Comparison of ENCODE assay signal across 2 cellular contexts in genomic region chr1:224651188-224651587, GRCh38.
TF ChIP-seq lines count a peak whose summit lies in the region.

No MANE protein-coding gene starts in this region.

TF ChIP-seq in HepG2, 621 proteins besides CTCF, POLR2A, EP300 and RAD21:
- TF ChIP-seq CREB1 (IDR thresholded peaks at IDR 0.05) (peak; percentile 30; the same call in 1 of the 2 replicates), CREB1 (CRISPR knock-in tag; IDR thresholded peaks at IDR 0.05) (no peak), ZNF597 (CRISPR knock-in tag; IDR thresholded peaks at IDR 0.05) (no peak)

TF ChIP-seq in K562, 482 proteins besides CTCF, POLR2A, EP300 and RAD21:
- peak; percentile 53 for TF ChIP-seq HNRNPLL (IDR thresholded peaks at IDR 0.05; ENCODE audit: low read depth, low read length, poor library complexity, severe bottlenecking)
- no peak for TF ChIP-seq CEBPG (CRISPR knock-in tag; IDR thresholded peaks at IDR 0.05)
- TF ChIP-seq CEBPG (tag; conservative IDR thresholded peaks at IDR 0.05 in 1 of 2, IDR thresholded peaks at IDR 0.05 in 1 of 2): peak; percentile 79 to 90
- TF ChIP-seq ATF7 (IDR thresholded peaks at IDR 0.05): peak; percentile 33; the same call in 1 of the 2 replicates
- TF ChIP-seq STAG1 (CRISPR knock-in tag; IDR thresholded peaks at IDR 0.05; ENCODE audit: borderline replicate concordance): no peak
- TF ChIP-seq BRF1 (IDR thresholded peaks at IDR 0.05; ENCODE audit: borderline replicate concordance, extremely low read depth, insufficient read length): no peak
- no peak for TF ChIP-seq SIN3B (IDR thresholded peaks at IDR 0.05; ENCODE audit: low read depth)
- no peak for TF ChIP-seq ZSCAN29 (IDR thresholded peaks at IDR 0.05)
- TF ChIP-seq NONO (IDR thresholded peaks at IDR 0.05; ENCODE audit: low read depth in 2 of 2, low read length in 1 of 2): no peak
- TF ChIP-seq CBX5 (IDR thresholded peaks at IDR 0.05; ENCODE audit: borderline replicate concordance, low read depth): no peak
- TF ChIP-seq CTBP1 (IDR thresholded peaks at IDR 0.05; ENCODE audit: borderline replicate concordance): no peak
- TF ChIP-seq MEF2D (tag; conservative IDR thresholded peaks at IDR 0.05; ENCODE audit: low read depth): no peak
- TF ChIP-seq SAP30 (IDR thresholded peaks at IDR 0.05; ENCODE audit: borderline replicate concordance, insufficient read depth, low read depth, low read length, poor library complexity, severe bottlenecking): no peak
- TF ChIP-seq KDM1A (IDR thresholded peaks at IDR 0.05): no peak
- no peak for TF ChIP-seq ZNF639 (CRISPR knock-in tag; conservative IDR thresholded peaks at IDR 0.05 in 1 of 2, IDR thresholded peaks at IDR 0.05 in 1 of 2)
- TF ChIP-seq CBFB (CRISPR knock-in tag; IDR thresholded peaks at IDR 0.05): no peak
- no peak for TF ChIP-seq POLR2AphosphoS2 (IDR thresholded peaks at IDR 0.05; ENCODE audit: low read length)
